15 cellular contexts compared by ENCODE assay signal in genomic region chr4:791201-791865, GRCh38. TPM values are rescaled to one million over a fixed set of nuclear protein-coding genes. Genes with fewer than 3 reads are reported as not detected.
"Had no signal": no experiment of that assay in that cellular context is flagged by ENCODE, and none has a peak within 500 bp of the region (broad histone marks: within the 10 kb centered on the region; RNA-seq: fewer than 3 reads in every experiment).

No MANE protein-coding gene starts in this region.

- H3K4me3 Mint-ChIP-seq: activated B cell treated with CpG ODN at 0.5 μM for 24 hours had no signal

- H3K9me3 ChIP-seq: gastroesophageal sphincter, heart right ventricle, right lobe of liver, spleen, stomach, thoracic aorta had no signal

- H3K27ac ChIP-seq: heart right ventricle, right lobe of liver, spleen, stomach, thoracic aorta had no signal

- DNase-seq: activated B cell treated with CpG ODN at 0.5 μM for 24 hours; activated CD4-positive, alpha-beta T cell treated with anti-CD3 and anti-CD28 coated beads, Interleukin-2, amount 50 U/mL, for 1 hour; activated naive CD4-positive, alpha-beta T cell; activated T-cell treated with anti-CD3 and anti-CD28 coated beads for 4 hours; heart right ventricle; mesendoderm; occipital lobe; spleen; stomach; T-helper 2 cell had no signal

- H3K36me3 ChIP-seq: gastroesophageal sphincter, heart right ventricle, right lobe of liver, spleen, stomach, thoracic aorta had no signal

- H3K9me3 Mint-ChIP-seq: activated B cell treated with CpG ODN at 0.5 μM for 24 hours; activated naive CD8-positive, alpha-beta T cell treated with anti-CD3 and anti-CD28 coated beads, Interleukin-2, amount 10 ng/mL, durations not matched to agents 7 days and 5 days; nephron had no signal

- ATAC-seq: gastroesophageal sphincter, heart right ventricle, right lobe of liver had no signal

- H3K4me3 ChIP-seq: right lobe of liver had no signal

- H3K27ac Mint-ChIP-seq: activated B cell treated with CpG ODN at 0.5 μM for 24 hours; activated naive CD8-positive, alpha-beta T cell treated with anti-CD3 and anti-CD28 coated beads, Interleukin-2, amount 10 ng/mL, durations not matched to agents 7 days and 5 days; nephron had no signal

- H3K27me3 ChIP-seq: right lobe of liver had no signal

RNA-seq across cellular contexts. Expression of gene CPLX1, which starts 34.6 kb away (rescaled TPM):
- total RNA-seq: activated B cell treated with CpG ODN at 0.5 μM for 24 hours had no signal
